1 cellular context compared by ENCODE assay signal in the genomic region with DNA sequence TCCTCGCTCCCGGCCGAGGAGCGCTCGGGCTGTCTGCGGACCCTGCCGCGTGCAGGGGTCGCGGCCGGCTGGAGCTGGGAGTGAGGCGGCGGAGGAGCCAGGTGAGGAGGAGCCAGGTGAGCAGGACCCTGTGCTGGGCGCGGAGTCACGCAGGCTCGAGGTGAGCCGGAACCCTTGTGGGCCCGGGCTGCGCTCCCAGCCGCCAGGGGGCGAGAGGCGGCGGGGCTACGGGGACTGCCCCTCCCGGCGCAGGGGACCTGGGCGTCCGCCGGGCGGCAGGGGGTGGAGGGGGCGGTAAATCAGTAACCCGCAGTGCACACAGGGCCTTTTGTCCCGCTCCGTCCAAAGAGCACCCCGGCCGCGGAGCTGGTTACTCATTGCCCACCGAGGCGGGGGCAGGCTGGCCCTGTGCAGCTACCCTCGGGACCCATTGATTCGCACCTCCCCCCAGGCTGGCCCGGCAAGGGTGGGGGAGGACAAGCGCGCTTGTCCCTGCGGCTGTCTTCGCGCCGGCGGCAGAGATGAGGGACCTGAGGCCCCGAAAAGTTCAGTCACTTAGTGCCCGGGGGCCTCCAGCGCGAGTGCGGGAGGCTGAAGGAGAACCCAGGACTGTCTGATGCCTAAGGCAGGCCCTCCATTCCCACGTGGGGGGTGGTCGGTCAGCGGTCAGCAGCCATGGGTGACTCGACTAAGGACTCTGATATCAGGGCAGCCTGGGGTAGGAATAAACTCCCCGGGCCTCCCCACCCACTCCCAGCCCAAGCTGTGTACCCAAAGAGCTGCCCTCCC.
TF ChIP-seq lines count a peak whose summit lies in the region.

No MANE protein-coding gene starts in this region.

TF ChIP-seq in K562, 482 proteins besides CTCF, POLR2A, EP300 and RAD21 (continued from another document and continues in another):
- TF ChIP-seq AFF1 (IDR thresholded peaks at IDR 0.05; ENCODE audit: low read depth in 1 of 2, partially characterized antibody in 2 of 2) (no peak), MTA3 (IDR thresholded peaks at IDR 0.05; ENCODE audit: borderline replicate concordance) (0 out of 2 replicates have a peak, but pooled peaks have one; percentile 60), ZNF184 (CRISPR knock-in tag; IDR thresholded peaks at IDR 0.05) (no peak), SAFB2 (IDR thresholded peaks at IDR 0.05; ENCODE audit: borderline replicate concordance, low read depth, low read length, severe bottlenecking) (no peak), PHF20 (IDR thresholded peaks at IDR 0.05; ENCODE audit: partially characterized antibody) (peak; percentile 72), ZNF280A (IDR thresholded peaks at IDR 0.05; ENCODE audit: low read depth, partially characterized antibody) (no peak), FOXM1 (IDR thresholded peaks at IDR 0.05; ENCODE audit: low read depth) (no peak), FOXM1 (CRISPR knock-in tag; IDR thresholded peaks at IDR 0.05; ENCODE audit: low read depth) (0 out of 2 replicates have a peak, but pooled peaks have one; percentile 64), RBM14 (IDR thresholded peaks at IDR 0.05; ENCODE audit: borderline replicate concordance, insufficient read depth, low read depth, low read length) (no peak), PML (IDR thresholded peaks at IDR 0.05; ENCODE audit: low read length) (no peak), PCBP2 (IDR thresholded peaks at IDR 0.05; ENCODE audit: low read depth, low read length, poor library complexity, severe bottlenecking) (no peak), CEBPG (CRISPR knock-in tag; IDR thresholded peaks at IDR 0.05) (no peak), CEBPG (tag; conservative IDR thresholded peaks at IDR 0.05 in 1 of 2, IDR thresholded peaks at IDR 0.05 in 1 of 2) (no peak), FOSL1 (tag; conservative IDR thresholded peaks at IDR 0.05) (no peak), MLLT1 (IDR thresholded peaks at IDR 0.05) (no peak), RFX7 (CRISPR knock-in tag; IDR thresholded peaks at IDR 0.05) (no peak), ZNF512 (tag; IDR thresholded peaks at IDR 0.05) (no peak), MYBL2 (IDR thresholded peaks at IDR 0.05; ENCODE audit: low read depth) (no peak), MYBL2 (CRISPR knock-in tag; IDR thresholded peaks at IDR 0.05; ENCODE audit: borderline replicate concordance) (no peak), SMARCE1 (IDR thresholded peaks at IDR 0.05) (0 out of 2 replicates have a peak, but pooled peaks have one; percentile 18), CBFA2T2 (conservative IDR thresholded peaks at IDR 0.05) (no peak), ETV6 (IDR thresholded peaks at IDR 0.05; ENCODE audit: borderline replicate concordance in 1 of 2, low read depth in 2 of 2, low read length in 1 of 2) (no peak), ETV6 (CRISPR knock-in tag; IDR thresholded peaks at IDR 0.05; ENCODE audit: borderline replicate concordance) (no peak), USF1 (CRISPR knock-in tag; IDR thresholded peaks at IDR 0.05) (no peak), ELK1 (CRISPR knock-in tag; IDR thresholded peaks at IDR 0.05) (no peak), OTX1 (CRISPR knock-in tag; IDR thresholded peaks at IDR 0.05) (no peak), ZBTB43 (CRISPR knock-in tag; IDR thresholded peaks at IDR 0.05) (no peak), TFAM (CRISPR knock-in tag; conservative IDR thresholded peaks at IDR 0.05) (no peak), ZNF696 (CRISPR knock-in tag; conservative IDR thresholded peaks at IDR 0.05) (no peak), GABPB2 (CRISPR knock-in tag; conservative IDR thresholded peaks at IDR 0.05) (no peak), CEBPB (tag; IDR thresholded peaks at IDR 0.05) (no peak), ZZZ3 (IDR thresholded peaks at IDR 0.05) (no peak), PHF21A (IDR thresholded peaks at IDR 0.05; ENCODE audit: borderline replicate concordance, low read depth) (peak; percentile 93), SIN3B (IDR thresholded peaks at IDR 0.05; ENCODE audit: low read depth) (peak; percentile 63; the same call in 1 of the 2 replicates), RBBP5 (IDR thresholded peaks at IDR 0.05; ENCODE audit: borderline replicate concordance, insufficient read depth, low read length, poor library complexity, severe bottlenecking) (peak; percentile 59), LARP7 (IDR thresholded peaks at IDR 0.05) (no peak), ZNF217 (CRISPR knock-in tag; IDR thresholded peaks at IDR 0.05) (no peak), ZNF197 (CRISPR knock-in tag; IDR thresholded peaks at IDR 0.05; ENCODE audit: low read depth) (no peak)
- TF ChIP-seq, protein P1, sequence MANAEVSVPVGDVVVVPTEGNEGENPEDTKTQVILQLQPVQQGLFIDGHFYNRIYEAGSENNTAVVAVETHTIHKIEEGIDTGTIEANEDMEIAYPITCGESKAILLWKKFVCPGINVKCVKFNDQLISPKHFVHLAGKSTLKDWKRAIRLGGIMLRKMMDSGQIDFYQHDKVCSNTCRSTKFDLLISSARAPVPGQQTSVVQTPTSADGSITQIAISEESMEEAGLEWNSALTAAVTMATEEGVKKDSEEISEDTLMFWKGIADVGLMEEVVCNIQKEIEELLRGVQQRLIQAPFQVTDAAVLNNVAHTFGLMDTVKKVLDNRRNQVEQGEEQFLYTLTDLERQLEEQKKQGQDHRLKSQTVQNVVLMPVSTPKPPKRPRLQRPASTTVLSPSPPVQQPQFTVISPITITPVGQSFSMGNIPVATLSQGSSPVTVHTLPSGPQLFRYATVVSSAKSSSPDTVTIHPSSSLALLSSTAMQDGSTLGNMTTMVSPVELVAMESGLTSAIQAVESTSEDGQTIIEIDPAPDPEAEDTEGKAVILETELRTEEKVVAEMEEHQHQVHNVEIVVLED (CRISPR knock-in tag; IDR thresholded peaks at IDR 0.05), result no peak
- TF ChIP-seq, protein P2, sequence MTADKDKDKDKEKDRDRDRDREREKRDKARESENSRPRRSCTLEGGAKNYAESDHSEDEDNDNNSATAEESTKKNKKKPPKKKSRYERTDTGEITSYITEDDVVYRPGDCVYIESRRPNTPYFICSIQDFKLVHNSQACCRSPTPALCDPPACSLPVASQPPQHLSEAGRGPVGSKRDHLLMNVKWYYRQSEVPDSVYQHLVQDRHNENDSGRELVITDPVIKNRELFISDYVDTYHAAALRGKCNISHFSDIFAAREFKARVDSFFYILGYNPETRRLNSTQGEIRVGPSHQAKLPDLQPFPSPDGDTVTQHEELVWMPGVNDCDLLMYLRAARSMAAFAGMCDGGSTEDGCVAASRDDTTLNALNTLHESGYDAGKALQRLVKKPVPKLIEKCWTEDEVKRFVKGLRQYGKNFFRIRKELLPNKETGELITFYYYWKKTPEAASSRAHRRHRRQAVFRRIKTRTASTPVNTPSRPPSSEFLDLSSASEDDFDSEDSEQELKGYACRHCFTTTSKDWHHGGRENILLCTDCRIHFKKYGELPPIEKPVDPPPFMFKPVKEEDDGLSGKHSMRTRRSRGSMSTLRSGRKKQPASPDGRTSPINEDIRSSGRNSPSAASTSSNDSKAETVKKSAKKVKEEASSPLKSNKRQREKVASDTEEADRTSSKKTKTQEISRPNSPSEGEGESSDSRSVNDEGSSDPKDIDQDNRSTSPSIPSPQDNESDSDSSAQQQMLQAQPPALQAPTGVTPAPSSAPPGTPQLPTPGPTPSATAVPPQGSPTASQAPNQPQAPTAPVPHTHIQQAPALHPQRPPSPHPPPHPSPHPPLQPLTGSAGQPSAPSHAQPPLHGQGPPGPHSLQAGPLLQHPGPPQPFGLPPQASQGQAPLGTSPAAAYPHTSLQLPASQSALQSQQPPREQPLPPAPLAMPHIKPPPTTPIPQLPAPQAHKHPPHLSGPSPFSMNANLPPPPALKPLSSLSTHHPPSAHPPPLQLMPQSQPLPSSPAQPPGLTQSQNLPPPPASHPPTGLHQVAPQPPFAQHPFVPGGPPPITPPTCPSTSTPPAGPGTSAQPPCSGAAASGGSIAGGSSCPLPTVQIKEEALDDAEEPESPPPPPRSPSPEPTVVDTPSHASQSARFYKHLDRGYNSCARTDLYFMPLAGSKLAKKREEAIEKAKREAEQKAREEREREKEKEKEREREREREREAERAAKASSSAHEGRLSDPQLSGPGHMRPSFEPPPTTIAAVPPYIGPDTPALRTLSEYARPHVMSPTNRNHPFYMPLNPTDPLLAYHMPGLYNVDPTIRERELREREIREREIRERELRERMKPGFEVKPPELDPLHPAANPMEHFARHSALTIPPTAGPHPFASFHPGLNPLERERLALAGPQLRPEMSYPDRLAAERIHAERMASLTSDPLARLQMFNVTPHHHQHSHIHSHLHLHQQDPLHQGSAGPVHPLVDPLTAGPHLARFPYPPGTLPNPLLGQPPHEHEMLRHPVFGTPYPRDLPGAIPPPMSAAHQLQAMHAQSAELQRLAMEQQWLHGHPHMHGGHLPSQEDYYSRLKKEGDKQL (CRISPR knock-in tag; IDR thresholded peaks at IDR 0.05; ENCODE audit: borderline replicate concordance), result no peak
